ENCODE assay signal across 22 cellular contexts in genomic region chr12:4589941-4590340, GRCh38. TPM values are rescaled to one million over a fixed set of nuclear protein-coding genes. Genes with fewer than 3 reads are reported as not detected.
DNase-seq lines count a peak whose midpoint lies in the region; ATAC-seq and TF ChIP-seq lines count a peak whose summit lies in the region.
"Had no signal": no experiment of that assay in that cellular context is flagged by ENCODE, and none has a peak within 500 bp of the region (broad histone marks: within the 10 kb centered on the region; RNA-seq: fewer than 3 reads in every experiment).

No MANE protein-coding gene starts in this region.

- H3K4me3 Mint-ChIP-seq in activated naive CD8-positive, alpha-beta T cell treated with anti-CD3 and anti-CD28 coated beads, Interleukin-2, amount 50 U/mL, for 24 hours = no peak overlapping the region
- H3K4me3 Mint-ChIP-seq: CD4-positive, alpha-beta T cell had no signal

- no peak overlapping the region for H3K27ac Mint-ChIP-seq in activated naive CD8-positive, alpha-beta T cell treated with anti-CD3 and anti-CD28 coated beads, Interleukin-2, amount 50 U/mL, for 24 hours
- H3K27ac Mint-ChIP-seq: CD4-positive, alpha-beta T cell had no signal

- no peaks in the 10 kb centered on the region for H3K9me3 Mint-ChIP-seq in activated naive CD8-positive, alpha-beta T cell treated with anti-CD3 and anti-CD28 coated beads, Interleukin-2, amount 50 U/mL, for 24 hours
- H3K9me3 Mint-ChIP-seq: CD4-positive, alpha-beta T cell had no signal

- H3K4me1 Mint-ChIP-seq in activated naive CD8-positive, alpha-beta T cell treated with anti-CD3 and anti-CD28 coated beads, Interleukin-2, amount 50 U/mL, for 24 hours = no peaks in the 10 kb centered on the region

- no peak for ATAC-seq in activated naive CD8-positive, alpha-beta T cell treated with anti-CD3 and anti-CD28 coated beads, Interleukin-2, amount 50 U/mL, for 24 hours
- no peak for ATAC-seq in Right ventricle myocardium inferior
- ATAC-seq in GM19455 (IDR thresholded peaks at IDR 0.05; ENCODE audit: unreplicated experiment) = no peak
- ATAC-seq: HepG2, PC-3 had no signal

- intact Hi-C loops in Right ventricle myocardium inferior (cut with DNase I) = no loop called here

- H3K4me3 ChIP-seq in choroid plexus epithelial cell (ENCODE audit: low read depth, low read length) (no peak overlapping the region), fibroblast of mammary gland (ENCODE audit: control insufficient read depth, low read depth, low read length) (no peak overlapping the region)
- H3K4me3 ChIP-seq: BLaER1 treated with 17β-estradiol and CSF1 and Interleukin-3, amounts not matched to agents 10 nM and 100 nM had no signal

- no peak for TF ChIP-seq CTCF in choroid plexus epithelial cell (conservative IDR thresholded peaks at IDR 0.05; ENCODE audit: low read depth, low read length)
- TF ChIP-seq CTCF in fibroblast of mammary gland (conservative IDR thresholded peaks at IDR 0.05; ENCODE audit: control insufficient read depth, insufficient read depth, low read depth, low read length) = no peak

- peaks cover 2% of the 10 kb centered on the region for H3K36me3 Mint-ChIP-seq in activated naive CD8-positive, alpha-beta T cell treated with anti-CD3 and anti-CD28 coated beads, Interleukin-2, amount 50 U/mL, for 24 hours (ENCODE audit: low read depth)

- H3K27me3 Mint-ChIP-seq in activated naive CD8-positive, alpha-beta T cell treated with anti-CD3 and anti-CD28 coated beads, Interleukin-2, amount 50 U/mL, for 24 hours = no peaks in the 10 kb centered on the region

- peak; percentile 15 for DNase-seq in SIG-M5 treated with dmso at 0.1 percent for 504 hours (lab: John Stamatoyannopoulos, UW; ENCODE audit: unreplicated experiment)
- no peak for DNase-seq in SIG-M5 (lab: John Stamatoyannopoulos, UW)
- DNase-seq in choroid plexus epithelial cell (ENCODE audit: low read depth) = peak; percentile 11
- DNase-seq in fibroblast of mammary gland (ENCODE audit: low read depth) = peak; percentile 41
- no peak for DNase-seq in activated naive CD8-positive, alpha-beta T cell treated with anti-CD3 and anti-CD28 coated beads, Interleukin-2, amount 50 U/mL, for 24 hours
- no peak for DNase-seq in Right ventricle myocardium inferior (ENCODE audit: missing footprints)
- no peak for DNase-seq in SW 1271 (lab: John Stamatoyannopoulos, UW)
- DNase-seq: 8988T; AML-193; CD4-positive, alpha-beta T cell; COR-L47; GF-D8; KBM-7; NCI-H2029; NCI-H446; NCI-H526; NCI-H82; NK-92 treated with Interleukin-12 subunit alpha and Interleukin-12 subunit beta, amount 100 ng/mL, for 24 hours; PC-3 had no signal

RNA-seq across cellular contexts. Expression of gene DYRK4, which starts 27.9 kb away (rescaled TPM):
- 22.7 TPM for total RNA-seq in Right ventricle myocardium inferior

RNA-seq across cellular contexts. Expression of gene RAD51AP1, which starts 51.3 kb away (rescaled TPM):
- total RNA-seq in Right ventricle myocardium inferior = 1.5 TPM

RNA-seq across cellular contexts. Expression of gene AKAP3, which starts 58.9 kb away (rescaled TPM):
- 2.5 TPM for total RNA-seq in Right ventricle myocardium inferior

RNA-seq across cellular contexts. Expression of gene NDUFA9, which starts 59.0 kb away (rescaled TPM):
- 343 TPM for total RNA-seq in Right ventricle myocardium inferior

Comparison
In these comparisons a context has a peak if more than half of its experiments do, and no peak if none do; other contexts are left out.
1. DNase-seq: peak in SIG-M5 treated with dmso at 0.1 percent for 504 hours (single experiment), choroid plexus epithelial cell (single experiment) and fibroblast of mammary gland (single experiment); none in SIG-M5 (single experiment), activated naive CD8-positive, alpha-beta T cell treated with anti-CD3 and anti-CD28 coated beads, Interleukin-2, amount 50 U/mL, for 24 hours (single experiment), Right ventricle myocardium inferior (single experiment) and SW 1271 (0 of 2).